In genomic region chr6:132812756-132813172, GRCh38 we compare ENCODE assay signal across 1 cellular context.
TF ChIP-seq lines count a peak whose summit lies in the region.

No MANE protein-coding gene starts in this region.

TF ChIP-seq in K562, 482 proteins besides CTCF, POLR2A, EP300 and RAD21:
- TF ChIP-seq ZNF592 (IDR thresholded peaks at IDR 0.05) (peak; percentile 21; the same call in 1 of the 2 replicates), ZNF551 (CRISPR knock-in tag; IDR thresholded peaks at IDR 0.05) (no peak), ZNF644 (tag; IDR thresholded peaks at IDR 0.05; ENCODE audit: low read depth) (0 out of 2 replicates have a peak, but pooled peaks have one; percentile 15), RBFOX2 (IDR thresholded peaks at IDR 0.05; ENCODE audit: low read depth, low read length) (no peak), POLR2H (tag; IDR thresholded peaks at IDR 0.05; ENCODE audit: low read depth) (0 out of 2 replicates have a peak, but pooled peaks have one; percentile 56), EP400 (IDR thresholded peaks at IDR 0.05) (no peak), STAT5A (IDR thresholded peaks at IDR 0.05; ENCODE audit: borderline replicate concordance, low read length) (no peak), DLX4 (CRISPR knock-in tag; IDR thresholded peaks at IDR 0.05) (no peak), CHCHD3 (CRISPR knock-in tag; IDR thresholded peaks at IDR 0.05) (no peak), FOXM1 (IDR thresholded peaks at IDR 0.05; ENCODE audit: low read depth) (peak; percentile 53), FOXM1 (CRISPR knock-in tag; IDR thresholded peaks at IDR 0.05; ENCODE audit: low read depth) (no peak), AFF1 (IDR thresholded peaks at IDR 0.05; ENCODE audit: low read depth in 1 of 2, partially characterized antibody in 2 of 2) (peak in 1 of 2 experiments; percentile 10), GTF2E2 (tag; IDR thresholded peaks at IDR 0.05) (peak; percentile 54; the same call in 1 of the 2 replicates), FOXJ2 (tag; IDR thresholded peaks at IDR 0.05) (peak; percentile 61; the same call in 1 of the 2 replicates)
